ENCODE assay signal across 8 cellular contexts in the genomic region with DNA sequence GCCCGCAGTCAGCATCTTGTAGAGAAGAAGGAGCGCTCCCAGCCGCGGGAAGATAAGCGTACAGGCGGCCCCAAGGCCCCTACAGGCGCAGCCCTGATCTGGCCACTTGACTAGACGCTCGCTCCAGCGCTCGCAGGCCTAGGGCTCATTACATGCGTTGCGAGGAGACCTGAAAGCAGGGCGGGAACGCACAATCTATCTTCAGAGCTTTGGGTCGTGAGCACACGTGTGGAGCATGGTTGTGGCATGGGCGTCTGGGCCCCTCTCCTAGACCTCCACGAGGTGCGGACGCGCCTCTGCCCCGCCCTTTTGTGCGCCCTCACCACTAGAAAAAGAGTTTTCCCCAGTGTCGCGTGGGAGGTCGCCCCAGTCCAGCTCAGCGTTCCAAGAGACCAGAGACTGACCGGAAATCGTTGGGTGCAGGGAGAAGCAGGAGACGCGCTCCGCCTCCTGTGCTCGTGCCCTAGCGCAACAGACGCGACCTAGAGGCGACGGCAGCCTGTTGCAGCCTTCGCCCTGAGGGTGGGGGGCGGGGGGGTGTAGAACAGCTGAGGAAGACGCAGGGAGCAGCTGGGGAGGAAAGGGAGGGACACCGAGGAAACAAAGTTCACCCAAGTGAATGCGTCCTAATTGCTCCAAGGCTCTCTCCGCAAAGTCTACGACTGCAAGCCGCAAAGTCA. TPM values are rescaled to one million over a fixed set of nuclear protein-coding genes. Genes with fewer than 3 reads are reported as not detected.
DNase-seq lines count a peak whose midpoint lies in the region; ATAC-seq and TF ChIP-seq lines count a peak whose summit lies in the region.

No MANE protein-coding gene starts in this region.

- in situ Hi-C loops in HAP-1 (cut with MboI; ENCODE audit: low sequenced_read_pairs): no loop called here

- H3K4me1 ChIP-seq in HAP-1: no peaks in the 10 kb centered on the region

- POLR2A ChIA-PET in activated CD4-positive, alpha-beta T cell treated with anti-CD3 and anti-CD28 coated beads, Interleukin-2, amount 10 ng/mL, durations not matched to agents 7 days and 5 days (lab: Charles Lee): no interaction called here
- POLR2A ChIA-PET in RWPE1 (lab: Yijun Ruan, JAX; ENCODE audit: low non-redundant PET): no interaction called here

- H3K4me3 Mint-ChIP-seq in activated CD4-positive, alpha-beta T cell treated with anti-CD3 and anti-CD28 coated beads, Interleukin-2, amount 10 ng/mL, durations not matched to agents 7 days and 5 days: no peak overlapping the region
- peak overlapping the region; percentile 49 to 82 for H3K4me3 Mint-ChIP-seq in effector memory CD8-positive, alpha-beta T cell
- peak overlapping the region; percentile 11 for H3K4me3 Mint-ChIP-seq in memory B cell
- H3K4me3 Mint-ChIP-seq in type B pancreatic cell: peak overlapping the region; percentile 88

- H3K4me3 ChIP-seq in HAP-1: no peak overlapping the region

- TF ChIP-seq CTCF in type B pancreatic cell (conservative IDR thresholded peaks at IDR 0.05) (peak; percentile 20), RWPE1 (conservative IDR thresholded peaks at IDR 0.05; ENCODE audit: low read depth) (no peak)

- no peak overlapping the region for H3K27ac ChIP-seq in RWPE1

- H3K36me3 ChIP-seq in HAP-1 (replicated peaks): peaks cover under 1% of the 10 kb centered on the region; the same call in 1 of the 2 replicates

- peaks cover 2% of the 10 kb centered on the region; the same call in 1 of the 2 replicates for H3K9me3 ChIP-seq in HAP-1

- peak; percentile 29 for DNase-seq in activated CD4-positive, alpha-beta T cell treated with anti-CD3 and anti-CD28 coated beads for 48 hours
- DNase-seq in activated CD4-positive, alpha-beta T cell treated with anti-CD3 and anti-CD28 coated beads, Interleukin-2, amount 10 ng/mL, durations not matched to agents 7 days and 5 days: no peak
- DNase-seq in effector memory CD8-positive, alpha-beta T cell: peak in 1 of 3 experiments; percentile 7
- DNase-seq in memory B cell (ENCODE audit: low spot score in 2 of 2) (no peak), type B pancreatic cell (ENCODE audit: extremely low spot score, unreplicated experiment) (no peak), RWPE1 (ENCODE audit: low spot score) (no peak), HAP-1 (ENCODE audit: low spot score in 2 of 2) (no peak)

- no peaks in the 10 kb centered on the region for H3K27me3 ChIP-seq in HAP-1 (ENCODE audit: low read depth)

- H3K4me1 Mint-ChIP-seq in activated CD4-positive, alpha-beta T cell treated with anti-CD3 and anti-CD28 coated beads, Interleukin-2, amount 10 ng/mL, durations not matched to agents 7 days and 5 days: peaks cover 26% of the 10 kb centered on the region
- peaks cover 26 to 31% of the 10 kb centered on the region in 2 donors for H3K4me1 Mint-ChIP-seq in effector memory CD8-positive, alpha-beta T cell (ENCODE audit: low read depth in 2 of 2)
- H3K4me1 Mint-ChIP-seq in memory B cell: peaks cover 10% of the 10 kb centered on the region
- peaks cover 3% of the 10 kb centered on the region for H3K4me1 Mint-ChIP-seq in type B pancreatic cell (ENCODE audit: unreplicated experiment)

- ATAC-seq in effector memory CD8-positive, alpha-beta T cell (replicated peaks): no peak
- ATAC-seq in memory B cell (ENCODE audit: low read depth) (peak; percentile 14), GM21737 (IDR thresholded peaks at IDR 0.05; ENCODE audit: unreplicated experiment) (no peak)

- CTCF ChIA-PET in activated CD4-positive, alpha-beta T cell treated with anti-CD3 and anti-CD28 coated beads, Interleukin-2, amount 10 ng/mL, durations not matched to agents 7 days and 5 days (lab: Charles Lee): interaction anchor here (1.1 kb wide), 1 partner anchor 15 kb away, joined by 4 read pairs; no protein-coding TSS in a partner anchor
- CTCF ChIA-PET in RWPE1 (lab: Yijun Ruan, JAX): no interaction called here

- H3K9me3 Mint-ChIP-seq in activated CD4-positive, alpha-beta T cell treated with anti-CD3 and anti-CD28 coated beads, Interleukin-2, amount 10 ng/mL, durations not matched to agents 7 days and 5 days: no peaks in the 10 kb centered on the region
- no peaks in the 10 kb centered on the region for H3K9me3 Mint-ChIP-seq in effector memory CD8-positive, alpha-beta T cell
- H3K9me3 Mint-ChIP-seq in memory B cell (no peaks in the 10 kb centered on the region), type B pancreatic cell (no peaks in the 10 kb centered on the region)

- no peaks in the 10 kb centered on the region for H3K36me3 Mint-ChIP-seq in activated CD4-positive, alpha-beta T cell treated with anti-CD3 and anti-CD28 coated beads, Interleukin-2, amount 10 ng/mL, durations not matched to agents 7 days and 5 days (ENCODE audit: low read depth)
- peaks cover 40% of the 10 kb centered on the region for H3K36me3 Mint-ChIP-seq in effector memory CD8-positive, alpha-beta T cell (ENCODE audit: insufficient read depth)
- H3K36me3 Mint-ChIP-seq in memory B cell (no peaks in the 10 kb centered on the region), type B pancreatic cell (no peaks in the 10 kb centered on the region)

- no peak overlapping the region for H3K27ac Mint-ChIP-seq in activated CD4-positive, alpha-beta T cell treated with anti-CD3 and anti-CD28 coated beads, Interleukin-2, amount 10 ng/mL, durations not matched to agents 7 days and 5 days
- no peak overlapping the region for H3K27ac Mint-ChIP-seq in effector memory CD8-positive, alpha-beta T cell
- H3K27ac Mint-ChIP-seq in memory B cell (no peak overlapping the region), type B pancreatic cell (no peak overlapping the region)

- H3K27me3 Mint-ChIP-seq in activated CD4-positive, alpha-beta T cell treated with anti-CD3 and anti-CD28 coated beads, Interleukin-2, amount 10 ng/mL, durations not matched to agents 7 days and 5 days: peaks cover 81% of the 10 kb centered on the region
- peaks cover 59 to 72% of the 10 kb centered on the region in 2 donors for H3K27me3 Mint-ChIP-seq in effector memory CD8-positive, alpha-beta T cell
- peaks cover 28% of the 10 kb centered on the region for H3K27me3 Mint-ChIP-seq in memory B cell
- H3K27me3 Mint-ChIP-seq in type B pancreatic cell: peaks cover 81% of the 10 kb centered on the region

RNA-seq across cellular contexts. Expression of gene NR4A2, which starts 12.6 kb away (rescaled TPM):
- total RNA-seq in activated CD4-positive, alpha-beta T cell treated with anti-CD3 and anti-CD28 coated beads, Interleukin-2, amount 10 ng/mL, durations not matched to agents 7 days and 5 days: 1 to 10 TPM; 1.2 to 1.7 TPM
- total RNA-seq in type B pancreatic cell (ENCODE audit: low replicate concordance): 4.4 and 11.0 TPM in 2 replicates
